In the genomic region with DNA sequence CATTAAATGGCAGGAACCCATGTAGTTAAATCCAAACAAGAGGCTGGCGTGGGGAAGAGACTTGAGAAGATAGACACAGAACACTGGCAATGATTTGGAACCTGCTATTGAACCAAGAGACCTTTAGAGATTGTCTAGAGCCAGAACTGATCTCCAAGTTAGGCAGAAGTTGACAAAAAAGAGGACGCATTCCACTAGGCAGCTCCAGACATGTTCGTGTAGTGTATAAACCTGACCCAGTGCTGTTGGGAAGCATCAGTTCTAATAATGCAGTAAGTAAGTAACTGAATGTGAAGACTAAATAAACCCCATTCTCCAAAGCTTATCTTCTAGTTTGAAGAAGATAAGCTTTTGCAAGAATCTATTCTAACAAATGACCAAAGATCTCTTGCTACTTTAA, we compare ENCODE assay signal across 25 cellular contexts. TPM values are rescaled to one million over a fixed set of nuclear protein-coding genes. Genes with fewer than 3 reads are reported as not detected.
A peak's percentile ranks its signal among the peaks of the same experiment; 100 is the strongest.
DNase-seq lines count a peak whose midpoint lies in the region; ATAC-seq and TF ChIP-seq lines count a peak whose summit lies in the region.
"Had no signal": no experiment of that assay in that cellular context is flagged by ENCODE, and none has a peak within 500 bp of the region (broad histone marks: within the 10 kb centered on the region; RNA-seq: fewer than 3 reads in every experiment).

No MANE protein-coding gene starts in this region.

- no peak overlapping the region for H4K5ac ChIP-seq in IMR-90 (ENCODE audit: low read depth, low read length)

- no peak overlapping the region for H4K8ac ChIP-seq in IMR-90 (ENCODE audit: low read depth in 2 of 2, low read length in 2 of 2)

- H3K79me1 ChIP-seq in IMR-90 (ENCODE audit: low read depth in 1 of 2, low read length in 2 of 2): peaks cover 43 to 67% of the 10 kb centered on the region in 2 experiments

- H2BK120ac ChIP-seq in IMR-90 (ENCODE audit: low read depth, low read length): no peak overlapping the region

- no peak overlapping the region for H3K14ac ChIP-seq in IMR-90 (replicated peaks; ENCODE audit: low read depth, low read length)

- no TSS peak for BruUV-seq in IMR-90 (replicated peaks; lab: Mats Ljungman, UMichigan)

- no peak overlapping the region for H3K4me3 ChIP-seq in CD8-positive, alpha-beta memory T cell (ENCODE audit: low read length)
- no peak overlapping the region for H3K4me3 ChIP-seq in IMR-90 (ENCODE audit: insufficient read depth, low read depth, low read length)
- no peak overlapping the region for H3K4me3 ChIP-seq in body of pancreas
- no peak overlapping the region for H3K4me3 ChIP-seq in mucosa of descending colon
- H3K4me3 ChIP-seq: dorsolateral prefrontal cortex had no signal

- no peak overlapping the region for H2BK15ac ChIP-seq in IMR-90 (ENCODE audit: low read depth, low read length)

- peaks cover 10% of the 10 kb centered on the region for H3K9me1 ChIP-seq in IMR-90 (ENCODE audit: insufficient read depth, low read length)

- intact Hi-C loops in IMR-90 (cut with micrococcal nuclease) (no loop called here), body of pancreas (cut with DNase I) (no loop called here), mucosa of descending colon (cut with DNase I, micrococcal nuclease) (no loop called here)

- no peak for TF ChIP-seq RAD21 in IMR-90 (IDR thresholded peaks at IDR 0.05; ENCODE audit: low read length)

- no peaks in the 10 kb centered on the region for H3K4me1 ChIP-seq in CD8-positive, alpha-beta memory T cell (ENCODE audit: insufficient read depth, low read length)
- H3K4me1 ChIP-seq in IMR-90 (ENCODE audit: control insufficient read depth, insufficient read depth, low read length) (peaks cover 2% of the 10 kb centered on the region; the same call in 1 of the 2 replicates), body of pancreas (no peaks in the 10 kb centered on the region), mucosa of descending colon (ENCODE audit: low read depth) (no peaks in the 10 kb centered on the region)

- no peaks in the 10 kb centered on the region for H3K27me3 Mint-ChIP-seq in CD8-positive, alpha-beta memory T cell
- H3K27me3 Mint-ChIP-seq in effector memory CD8-positive, alpha-beta T cell: no peaks in the 10 kb centered on the region
- H3K27me3 Mint-ChIP-seq in mesothelial cell of epicardium (ENCODE audit: low read depth): no peaks in the 10 kb centered on the region
- H3K27me3 Mint-ChIP-seq: activated CD4-positive, alpha-beta memory T cell treated with anti-CD3 and anti-CD28 coated beads, Interleukin-2, amount 10 ng/mL, durations not matched to agents 7 days and 5 days; activated naive CD8-positive, alpha-beta T cell; type B pancreatic cell had no signal

- CTCF ChIA-PET in CD8-positive, alpha-beta memory T cell (lab: Charles Lee): interaction anchor here (0.9 to 2.4 kb wide), 2 partner anchors 11 to 221 kb away, joined by 3 to 6 read pairs; no protein-coding TSS in a partner anchor
- CTCF ChIA-PET in IMR-90 (lab: Yijun Ruan, JAX): interaction anchor here (1.4 to 1.5 kb wide), 2 partner anchors 18 to 214 kb away, joined by 3 to 4 read pairs; no protein-coding TSS in a partner anchor

- POLR2A ChIA-PET in CD8-positive, alpha-beta memory T cell (lab: Charles Lee): interaction anchor here (1.3 kb wide), 1 partner anchor 109 kb away, joined by 3 read pairs; no protein-coding TSS in a partner anchor
- POLR2A ChIA-PET in IMR-90 (lab: Charles Lee; ENCODE audit: unreplicated experiment): no interaction called here

- no peaks in the 10 kb centered on the region for H3K9me3 ChIP-seq in CD8-positive, alpha-beta memory T cell (ENCODE audit: low read length)
- no peaks in the 10 kb centered on the region for H3K9me3 ChIP-seq in IMR-90 (ENCODE audit: control insufficient read depth, insufficient read depth, low read length)
- no peaks in the 10 kb centered on the region for H3K9me3 ChIP-seq in body of pancreas
- no peaks in the 10 kb centered on the region for H3K9me3 ChIP-seq in mucosa of descending colon

- no peak for TF ChIP-seq POLR2A in IMR-90 (IDR thresholded peaks at IDR 0.05; ENCODE audit: low read depth, low read length)
- TF ChIP-seq POLR2A in body of pancreas (IDR thresholded peaks at IDR 0.05): no peak

- ATAC-seq in IMR-90 (ENCODE audit: low read depth): no peak
- ATAC-seq in effector memory CD8-positive, alpha-beta T cell (replicated peaks): no peak
- no peak for ATAC-seq in body of pancreas
- ATAC-seq in mucosa of descending colon: no peak

- H3K27me3 ChIP-seq in CD8-positive, alpha-beta memory T cell (ENCODE audit: insufficient read depth, low read length, poor library complexity, severe bottlenecking): no peaks in the 10 kb centered on the region
- H3K27me3 ChIP-seq in IMR-90 (ENCODE audit: control insufficient read depth, insufficient read depth, low read length): no peaks in the 10 kb centered on the region
- no peaks in the 10 kb centered on the region for H3K27me3 ChIP-seq in body of pancreas
- H3K27me3 ChIP-seq: dorsolateral prefrontal cortex had no signal

- H3K9me3 Mint-ChIP-seq in CD8-positive, alpha-beta memory T cell: no peaks in the 10 kb centered on the region
- no peaks in the 10 kb centered on the region for H3K9me3 Mint-ChIP-seq in effector memory CD8-positive, alpha-beta T cell
- H3K9me3 Mint-ChIP-seq in mesothelial cell of epicardium: no peaks in the 10 kb centered on the region
- H3K9me3 Mint-ChIP-seq: activated CD4-positive, alpha-beta memory T cell treated with anti-CD3 and anti-CD28 coated beads, Interleukin-2, amount 10 ng/mL, durations not matched to agents 7 days and 5 days; type B pancreatic cell had no signal

- no peak overlapping the region for H3K56ac ChIP-seq in IMR-90 (ENCODE audit: extremely low read depth, insufficient read depth, low read length)

- DNase-seq in CD8-positive, alpha-beta memory T cell: no peak
- DNase-seq in IMR-90 (no peak), mesothelial cell of epicardium (ENCODE audit: low spot score in 2 of 2, unreplicated experiment in 2 of 2) (no peak), A172 (ENCODE audit: low spot score) (no peak), NCI-H1694 treated with DMSO at 0.1 percent for 48 hours (lab: John Stamatoyannopoulos, UW) (no peak), body of pancreas (no peak), mucosa of descending colon (no peak)
- no peak for DNase-seq in effector memory CD8-positive, alpha-beta T cell
- DNase-seq: activated CD4-positive, alpha-beta memory T cell treated with anti-CD3 and anti-CD28 coated beads, Interleukin-2, amount 10 ng/mL, durations not matched to agents 7 days and 5 days; activated CD4-positive, CD25-positive, alpha-beta regulatory T cell treated with anti-CD3 and anti-CD28 coated beads, Interleukin-2, amount 50 U/mL, for 72 hours; activated CD8-positive, alpha-beta memory T cell treated with anti-CD3 and anti-CD28 coated beads, Interleukin-2, amount 50 U/mL, for 4 hours; aorta; central memory CD4-positive, alpha-beta T cell; DMS53; dorsolateral prefrontal cortex; HCEC 1CT; hypothalamus; NCI-H1092; NCI-H1694; NCI-H82; nucleus accumbens; SHP77 treated with DMSO at 0.1 percent for 48 hours; stimulated activated CD4-positive, alpha-beta T cell treated with anti-CD3 and anti-CD28 coated beads, Interleukin-4, amount 100 ng/mL, for 24 hours had no signal

- no peak overlapping the region for H3K9ac ChIP-seq in IMR-90 (ENCODE audit: low read depth, low read length)

- 0 out of 2 replicates have a peak overlapping the region, but pooled peaks have one; percentile 55 for H3K23ac ChIP-seq in IMR-90 (ENCODE audit: low read depth, low read length)

- H3K4me3 Mint-ChIP-seq in CD8-positive, alpha-beta memory T cell: no peak overlapping the region
- H3K4me3 Mint-ChIP-seq in effector memory CD8-positive, alpha-beta T cell: no peak overlapping the region
- H3K4me3 Mint-ChIP-seq in mesothelial cell of epicardium: no peak overlapping the region
- H3K4me3 Mint-ChIP-seq: activated CD4-positive, alpha-beta memory T cell treated with anti-CD3 and anti-CD28 coated beads, Interleukin-2, amount 10 ng/mL, durations not matched to agents 7 days and 5 days; activated naive CD8-positive, alpha-beta T cell; type B pancreatic cell had no signal

- H3K36me3 ChIP-seq in CD8-positive, alpha-beta memory T cell (ENCODE audit: insufficient read depth, low read length): peaks cover 26% of the 10 kb centered on the region
- H3K36me3 ChIP-seq in IMR-90 (ENCODE audit: control insufficient read depth, insufficient read depth, low read length) (peaks cover 76% of the 10 kb centered on the region), body of pancreas (replicated peaks in 1 of 2; ENCODE audit: insufficient read depth in 1 of 2, low read depth in 2 of 2) (peaks cover 9 to 26% of the 10 kb centered on the region in 2 donors), mucosa of descending colon (ENCODE audit: low read depth) (peaks cover 5% of the 10 kb centered on the region)

- H3K18ac ChIP-seq in IMR-90 (ENCODE audit: low read depth, low read length): no peak overlapping the region

- no peak overlapping the region for H3K4ac ChIP-seq in IMR-90 (ENCODE audit: low read depth, low read length)

- H2BK20ac ChIP-seq in IMR-90 (ENCODE audit: low read depth, low read length): no peak overlapping the region

- in situ Hi-C loops in IMR-90 (cut with MboI; ENCODE audit: low sequenced_read_pairs): no loop called here

- H3K4me2 ChIP-seq in IMR-90 (ENCODE audit: low read depth, low read length): no peak overlapping the region

- peaks cover 0 to 2% (median 0%) of the 10 kb centered on the region in 3 donors for H3K4me1 Mint-ChIP-seq in CD8-positive, alpha-beta memory T cell
- H3K4me1 Mint-ChIP-seq in effector memory CD8-positive, alpha-beta T cell (ENCODE audit: low read depth in 2 of 2): peaks cover 0 to 4% of the 10 kb centered on the region in 2 donors
- H3K4me1 Mint-ChIP-seq in mesothelial cell of epicardium: peaks cover 12% of the 10 kb centered on the region

- peaks cover 20% of the 10 kb centered on the region for H4K20me1 ChIP-seq in IMR-90 (ENCODE audit: insufficient read depth, low read length)

- H2AFZ ChIP-seq in IMR-90 (replicated peaks; ENCODE audit: low read length, poor library complexity): no peak overlapping the region

- H3K27ac Mint-ChIP-seq in CD8-positive, alpha-beta memory T cell: peak overlapping the region in 5 of 8 donors; percentile 8 to 69 (median 44)
- H3K27ac Mint-ChIP-seq in effector memory CD8-positive, alpha-beta T cell: peak overlapping the region; percentile 27 to 47
- peak overlapping the region; percentile 36 for H3K27ac Mint-ChIP-seq in mesothelial cell of epicardium
- H3K27ac Mint-ChIP-seq: activated naive CD8-positive, alpha-beta T cell had no signal

- H2BK5ac ChIP-seq in IMR-90 (ENCODE audit: low read depth, low read length, poor library complexity, severe bottlenecking): no peak overlapping the region

- H3K27ac ChIP-seq in CD8-positive, alpha-beta memory T cell (ENCODE audit: low read depth, low read length): no peak overlapping the region
- H3K27ac ChIP-seq in IMR-90 (ENCODE audit: insufficient read depth, low read length) (no peak overlapping the region; the same call in 1 of the 2 replicates), body of pancreas (no peak overlapping the region)
- H3K27ac ChIP-seq: dorsolateral prefrontal cortex had no signal

- H4K91ac ChIP-seq in IMR-90 (ENCODE audit: insufficient read depth, low read depth, low read length): no peak overlapping the region

- TF ChIP-seq CTCF in IMR-90 (conservative IDR thresholded peaks at IDR 0.05; ENCODE audit: low read depth, low read length) (no peak), mesothelial cell of epicardium (IDR thresholded peaks at IDR 0.05; ENCODE audit: unreplicated experiment) (no peak), body of pancreas (IDR thresholded peaks at IDR 0.05) (no peak), mucosa of descending colon (IDR thresholded peaks at IDR 0.05) (no peak)

- dilution Hi-C loops in IMR-90 (cut with HindIII; ENCODE audit: low sequenced_read_pairs, unreplicated experiment): no loop called here

- no peak overlapping the region for H2AK5ac ChIP-seq in IMR-90 (ENCODE audit: low read depth, low read length)

- peaks cover 3 to 83% (median 29%) of the 10 kb centered on the region in 3 donors for H3K36me3 Mint-ChIP-seq in CD8-positive, alpha-beta memory T cell
- peaks cover 80% of the 10 kb centered on the region for H3K36me3 Mint-ChIP-seq in effector memory CD8-positive, alpha-beta T cell (ENCODE audit: insufficient read depth)
- H3K36me3 Mint-ChIP-seq in mesothelial cell of epicardium: peaks cover 50% of the 10 kb centered on the region

- no CpG with 5 or more reads among the region's 3 CpGs for WGBS in IMR-90 (ENCODE audit: extremely low coverage in 2 of 2, insufficient read length in 1 of 2), 2 experiments
- WGBS in body of pancreas, 2 donors: 95 to 97% methylated on average over 3 of the region's 3 CpGs

- H2AK9ac ChIP-seq in IMR-90 (replicated peaks; ENCODE audit: low read depth, low read length, poor library complexity): no peak overlapping the region

RNA-seq across cellular contexts. Expression of gene AP3M1, which starts 50.8 kb away (rescaled TPM):
- 10 to 100 TPM; 59.7 to 62.1 TPM for total RNA-seq in CD8-positive, alpha-beta memory T cell
- 34.5 TPM for polyA plus RNA-seq in CD8-positive, alpha-beta memory T cell
- total RNA-seq in IMR-90 (2012; rRNA removed) (46.4 and 50.8 TPM in 2 replicates), mesothelial cell of epicardium (47.6 to 49.4 TPM (median 48.7 TPM) in 3 replicates), body of pancreas (10 to 100 TPM in 1 of 2 donors, 1 to 10 TPM in 1; 7.9 to 17.1 TPM), mucosa of descending colon (10 to 100 TPM; 25.3 to 36.9 (median 33.7) TPM)
- polyA plus RNA-seq in IMR-90 (2012; rRNA removed): 21.6 and 26.6 TPM in 2 replicates
- 5.7 and 10.3 TPM in 2 replicates for polyA plus RNA-seq in IMR-90 (2012; cell fraction: cytosol; rRNA removed)
- 3.2 and 22.1 TPM in 2 replicates for polyA plus RNA-seq in IMR-90 (2012; cell fraction: nucleus; rRNA removed; ENCODE audit: low replicate concordance)
- 49.1 and 56.8 TPM in 2 replicates for total RNA-seq in A172 (2014; rRNA removed; shearing (Covaris generic))

RNA-seq across cellular contexts. Expression of gene ADK, which starts 51.2 kb away (rescaled TPM):
- total RNA-seq in CD8-positive, alpha-beta memory T cell: 10 to 100 TPM; 64.4 to 65.1 TPM
- polyA plus RNA-seq in CD8-positive, alpha-beta memory T cell: 54.1 TPM
- total RNA-seq in IMR-90 (2012; rRNA removed) (40.9 and 50.8 TPM in 2 replicates), mesothelial cell of epicardium (25.0 to 26.2 TPM (median 26.2 TPM) in 3 replicates), body of pancreas (10 to 100 TPM; 12.9 to 18.7 TPM), mucosa of descending colon (10 to 100 TPM; 13.8 to 24.0 (median 22.9) TPM)
- polyA plus RNA-seq in IMR-90 (2012; rRNA removed): 24.0 and 30.6 TPM in 2 replicates
- polyA plus RNA-seq in IMR-90 (2012; cell fraction: cytosol; rRNA removed): 6.3 and 10.5 TPM in 2 replicates
- polyA plus RNA-seq in IMR-90 (2012; cell fraction: nucleus; rRNA removed; ENCODE audit: low replicate concordance): 2.0 and 9.9 TPM in 2 replicates
- total RNA-seq in A172 (2014; rRNA removed; shearing (Covaris generic)): 51.4 and 52.5 TPM in 2 replicates
